11 cellular contexts compared by ENCODE assay signal in the genomic region with DNA sequence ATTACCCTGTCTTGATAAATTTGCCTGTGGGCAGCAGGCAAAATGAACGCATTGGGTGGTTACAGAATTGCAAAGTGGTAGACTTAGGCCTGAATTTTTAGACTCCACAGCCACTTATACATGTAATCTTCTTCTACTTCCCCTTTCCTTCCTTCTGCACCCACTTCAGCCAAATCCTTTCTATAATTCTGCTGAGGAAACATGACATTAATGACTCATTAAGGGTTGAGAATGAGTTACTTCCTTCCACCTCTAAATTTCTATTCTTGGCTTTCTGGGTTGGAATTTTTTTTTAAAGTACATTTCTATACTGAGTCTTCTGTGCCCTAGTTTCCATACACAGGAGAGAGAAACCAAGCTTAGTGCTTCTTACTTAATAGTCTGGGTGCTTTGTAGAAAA. TPM values are rescaled to one million over a fixed set of nuclear protein-coding genes. Genes with fewer than 3 reads are reported as not detected.
A peak's percentile ranks its signal among the peaks of the same experiment; 100 is the strongest.
DNase-seq lines count a peak whose midpoint lies in the region; ATAC-seq and TF ChIP-seq lines count a peak whose summit lies in the region.
"Had no signal": no experiment of that assay in that cellular context is flagged by ENCODE, and none has a peak within 500 bp of the region (broad histone marks: within the 10 kb centered on the region; RNA-seq: fewer than 3 reads in every experiment).

No MANE protein-coding gene starts in this region.

- peaks cover 10% of the 10 kb centered on the region for H3K36me3 Mint-ChIP-seq in Caco-2 (ENCODE audit: insufficient read depth, unreplicated experiment)

- BruUV-seq in A673 (replicated peaks; lab: Mats Ljungman, UMichigan), result no TSS peak
- no TSS peak for BruUV-seq in Caco-2 (replicated peaks; lab: Mats Ljungman, UMichigan)

- DNase-seq in A673 (ENCODE audit: low spot score) (peak; percentile 63), SIG-M5 treated with dmso at 0.1 percent for 504 hours (lab: John Stamatoyannopoulos, UW; ENCODE audit: unreplicated experiment) (peak; percentile 96), fibroblast of the aortic adventitia (ENCODE audit: low read depth) (peak; percentile 11), Caco-2 (no peak), spleen (no peak), GM13976 (ENCODE audit: low spot score) (no peak)
- DNase-seq in activated CD8-positive, alpha-beta memory T cell treated with anti-CD3 and anti-CD28 coated beads, Interleukin-2, amount 50 U/mL, for 4 hours, result no peak
- DNase-seq: DND-41, NCI-H146 had no signal

- H3K27me3 Mint-ChIP-seq in Caco-2 (ENCODE audit: insufficient read depth, unreplicated experiment), result no peaks in the 10 kb centered on the region

- H3K4me3 ChIP-seq in A673 (ENCODE audit: low read depth, low read length, poor library complexity, severe bottlenecking) (no peak overlapping the region), fibroblast of the aortic adventitia (ENCODE audit: low read depth, low read length) (no peak overlapping the region), Caco-2 (ENCODE audit: low read depth, low read length) (no peak overlapping the region), spleen (no peak overlapping the region)
- H3K4me3 ChIP-seq: thoracic aorta had no signal

- intact Hi-C loops in A673 (cut with micrococcal nuclease; ENCODE audit: unreplicated experiment) (no loop called here), Caco-2 (cut with micrococcal nuclease; ENCODE audit: unreplicated experiment) (no loop called here), spleen (cut with DNase I; ENCODE audit: low total_unique reads) (no loop called here)

- in situ Hi-C loops in GM13976 (cut with MboI; ENCODE audit: low sequenced_read_pairs, unreplicated experiment), result no loop called here

- no peak overlapping the region for H3K27ac Mint-ChIP-seq in Caco-2 (ENCODE audit: unreplicated experiment)

- CTCF ChIA-PET in A673 (lab: Charles Lee), result no interaction called here
- CTCF ChIA-PET in Caco-2 (lab: Charles Lee), result no interaction called here

- H3K27ac ChIP-seq in A673 (ENCODE audit: low read depth, low read length, poor library complexity, severe bottlenecking) (no peak overlapping the region), spleen (peak overlapping the region in 2 of 8 donors; percentile 6 to 9)
- H3K27ac ChIP-seq: thoracic aorta had no signal

- H3K9me3 Mint-ChIP-seq in Caco-2 (ENCODE audit: unreplicated experiment), result peaks cover 25% of the 10 kb centered on the region

- H3K36me3 ChIP-seq in A673 (ENCODE audit: insufficient read depth, low read length, poor library complexity, severe bottlenecking), result no peaks in the 10 kb centered on the region
- no peaks in the 10 kb centered on the region; the same call in 1 of the 2 replicates for H3K36me3 ChIP-seq in Caco-2 (ENCODE audit: control insufficient read depth, insufficient read depth, low read length)
- peaks cover 0 to 23% (median 0%) of the 10 kb centered on the region in 6 donors for H3K36me3 ChIP-seq in spleen
- H3K36me3 ChIP-seq: thoracic aorta had no signal

- TF ChIP-seq POLR2A in spleen (IDR thresholded peaks at IDR 0.05), result no peak

- H3K4me3 Mint-ChIP-seq in Caco-2 (ENCODE audit: unreplicated experiment), result no peak overlapping the region

- WGBS in spleen, 5 donors, result 21 to 60% (median 50%) methylated on average over 1 of the region's 1 CpG

- peaks cover 35% of the 10 kb centered on the region for H3K9me3 ChIP-seq in A673 (ENCODE audit: low read depth, low read length, poor library complexity, severe bottlenecking)
- H3K9me3 ChIP-seq in Caco-2, result peaks cover 9% of the 10 kb centered on the region; the same call in 1 of the 2 replicates
- H3K9me3 ChIP-seq in spleen, result peaks cover 10 to 38% (median 35%) of the 10 kb centered on the region in 8 donors

- TF ChIP-seq CTCF in A673 (conservative IDR thresholded peaks at IDR 0.05; ENCODE audit: low read depth, low read length), result no peak
- no peak for TF ChIP-seq CTCF in fibroblast of the aortic adventitia (IDR thresholded peaks at IDR 0.05; ENCODE audit: insufficient read depth, low read length)
- TF ChIP-seq CTCF in Caco-2 (IDR thresholded peaks at IDR 0.05; ENCODE audit: insufficient read depth in 1 of 2, low read depth in 1 of 2, low read length in 1 of 2, severe bottlenecking in 1 of 2, unreplicated experiment in 1 of 2), result no peak
- no peak for TF ChIP-seq CTCF in spleen (IDR thresholded peaks at IDR 0.05 in 8 of 11, conservative IDR thresholded peaks at IDR 0.05 in 3 of 11)
- TF ChIP-seq CTCF in GM13976 (IDR thresholded peaks at IDR 0.05; ENCODE audit: borderline replicate concordance, control extremely low read depth, extremely low read depth, insufficient read depth, missing control alignments), result no peak

- peaks cover 19% of the 10 kb centered on the region for H3K4me1 ChIP-seq in A673 (ENCODE audit: insufficient read depth, low read length, poor library complexity, severe bottlenecking)
- H3K4me1 ChIP-seq in Caco-2, result peaks cover 9% of the 10 kb centered on the region
- H3K4me1 ChIP-seq in spleen, result peaks cover 0 to 22% (median 13%) of the 10 kb centered on the region in 6 donors

- POLR2A ChIA-PET in A673 (lab: Charles Lee; ENCODE audit: low non-redundant PET), result interaction anchor here (0.9 kb wide), 1 partner anchor 10 kb away, joined by 3 read pairs; the partner anchor contains the start of gene PAPSS1
- POLR2A ChIA-PET in Caco-2 (lab: Charles Lee), result no interaction called here

- peaks cover 12% of the 10 kb centered on the region for H3K4me1 Mint-ChIP-seq in Caco-2 (ENCODE audit: low read depth, unreplicated experiment)

- ATAC-seq in HG02678 (IDR thresholded peaks at IDR 0.05; ENCODE audit: unreplicated experiment), result peak; percentile 58

- H3K27me3 ChIP-seq in A673 (replicated peaks; ENCODE audit: insufficient read depth, low read depth, low read length, poor library complexity), result no peaks in the 10 kb centered on the region
- no peaks in the 10 kb centered on the region for H3K27me3 ChIP-seq in Caco-2 (replicated peaks; ENCODE audit: control insufficient read depth, insufficient read depth, low read length)
- no peaks in the 10 kb centered on the region for H3K27me3 ChIP-seq in spleen (replicated peaks in 1 of 7)

RNA-seq across cellular contexts. Expression of gene PAPSS1, which starts 10.1 kb away (rescaled TPM):
- total RNA-seq in A673 (2021) (143 and 150 TPM in 2 replicates), fibroblast of the aortic adventitia (ENCODE audit: low replicate concordance) (62.0 and 174 TPM in 2 replicates), Caco-2 (2022) (60.1 and 66.1 TPM in 2 replicates), spleen (10 to 100 TPM; 26.2 to 73.8 (median 27.4) TPM)
- 10 to 100 TPM; 22.7 to 24.6 (median 23.4) TPM for polyA plus RNA-seq in spleen

Comparison
In these comparisons a context has a peak if more than half of its experiments do, and no peak if none do; other contexts are left out.
1. DNase-seq: peak in A673 (single experiment), SIG-M5 treated with dmso at 0.1 percent for 504 hours (single experiment) and fibroblast of the aortic adventitia (single experiment); none in Caco-2 (0 of 2), spleen (single experiment), GM13976 (single experiment) and activated CD8-positive, alpha-beta memory T cell treated with anti-CD3 and anti-CD28 coated beads, Interleukin-2, amount 50 U/mL, for 4 hours (single experiment).